ENCODE assay signal across 1 cellular context in genomic region chr7:1557006-1557405, GRCh38.
TF ChIP-seq lines count a peak whose summit lies in the region.

No MANE protein-coding gene starts in this region.

TF ChIP-seq in SK-N-SH, 30 proteins besides CTCF, POLR2A, EP300 and RAD21 (continued from another document):
- TF ChIP-seq, protein P1, sequence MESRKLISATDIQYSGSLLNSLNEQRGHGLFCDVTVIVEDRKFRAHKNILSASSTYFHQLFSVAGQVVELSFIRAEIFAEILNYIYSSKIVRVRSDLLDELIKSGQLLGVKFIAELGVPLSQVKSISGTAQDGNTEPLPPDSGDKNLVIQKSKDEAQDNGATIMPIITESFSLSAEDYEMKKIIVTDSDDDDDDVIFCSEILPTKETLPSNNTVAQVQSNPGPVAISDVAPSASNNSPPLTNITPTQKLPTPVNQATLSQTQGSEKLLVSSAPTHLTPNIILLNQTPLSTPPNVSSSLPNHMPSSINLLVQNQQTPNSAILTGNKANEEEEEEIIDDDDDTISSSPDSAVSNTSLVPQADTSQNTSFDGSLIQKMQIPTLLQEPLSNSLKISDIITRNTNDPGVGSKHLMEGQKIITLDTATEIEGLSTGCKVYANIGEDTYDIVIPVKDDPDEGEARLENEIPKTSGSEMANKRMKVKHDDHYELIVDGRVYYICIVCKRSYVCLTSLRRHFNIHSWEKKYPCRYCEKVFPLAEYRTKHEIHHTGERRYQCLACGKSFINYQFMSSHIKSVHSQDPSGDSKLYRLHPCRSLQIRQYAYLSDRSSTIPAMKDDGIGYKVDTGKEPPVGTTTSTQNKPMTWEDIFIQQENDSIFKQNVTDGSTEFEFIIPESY (IDR thresholded peaks at IDR 0.05; ENCODE audit: borderline replicate concordance, low read depth), result no peak
- TF ChIP-seq IRF3 (IDR thresholded peaks at IDR 0.05; ENCODE audit: low read depth, low read length), result no peak
- no peak for TF ChIP-seq GATA2 (CRISPR knock-in tag; IDR thresholded peaks at IDR 0.05)
- no peak for TF ChIP-seq PBX3 (IDR thresholded peaks at IDR 0.05)
- no peak for TF ChIP-seq EZH2phosphoT487 (IDR thresholded peaks at IDR 0.05; ENCODE audit: borderline replicate concordance, low read depth)
- TF ChIP-seq RCOR1 (IDR thresholded peaks at IDR 0.05; ENCODE audit: low read length), result no peak
